ENCODE assay signal across 27 cellular contexts in genomic region chr10:114017266-114017665, GRCh38. TPM values are rescaled to one million over a fixed set of nuclear protein-coding genes. Genes with fewer than 3 reads are reported as not detected.
"Had no signal": no experiment of that assay in that cellular context is flagged by ENCODE, and none has a peak within 500 bp of the region (broad histone marks: within the 10 kb centered on the region; RNA-seq: fewer than 3 reads in every experiment).

No MANE protein-coding gene starts in this region.

- DNase-seq: activated CD4-positive, alpha-beta T cell treated with anti-CD3 and anti-CD28 coated beads for 4 hours; activated CD8-positive, alpha-beta memory T cell treated with anti-CD3 and anti-CD28 coated beads for 24 hours; activated effector memory CD4-positive, alpha-beta T cell treated with anti-CD3 and anti-CD28 coated beads, Interleukin-2, amount 50 U/mL, for 16 hours; activated naive CD4-positive, alpha-beta T cell treated with Interleukin-2 at 50 U/mL for 16 hours; activated naive CD8-positive, alpha-beta T cell treated with anti-CD3 and anti-CD28 coated beads, Interleukin-2, amount 50 U/mL, for 24 hours; activated T-cell treated with anti-CD3 and anti-CD28 coated beads, Interleukin-2, amount 50 U/mL, for 4 hours; amniotic stem cell; MG63; MV-4-11; NCI-H1105; NCI-H1436 treated with DMSO at 0.1 percent for 48 hours; NCI-H2029; NCI-H2107; NCI-H345; NCI-H510A; NCI-H526 treated with DMSO at 0.1 percent for 48 hours; NK-92 treated with Interleukin-12 subunit alpha and Interleukin-12 subunit beta, amount 100 ng/mL, for 24 hours; Peyer's patch; Right ventricle myocardium superior; SJCRH30; SK-N-SH had no signal

- H3K9me3 ChIP-seq: Peyer's patch, SK-N-SH had no signal

- H3K4me1 Mint-ChIP-seq: activated naive CD8-positive, alpha-beta T cell treated with anti-CD3 and anti-CD28 coated beads, Interleukin-2, amount 50 U/mL, for 24 hours; central memory CD8-positive, alpha-beta T cell had no signal

- H3K9me3 Mint-ChIP-seq: central memory CD8-positive, alpha-beta T cell had no signal

- ATAC-seq: activated CD4-positive, CD25-positive, alpha-beta regulatory T cell treated with anti-CD3 and anti-CD28 coated beads, Interleukin-2, amount 50 U/mL, for 24 hours; activated naive CD4-positive, alpha-beta T cell treated with anti-CD3 and anti-CD28 coated beads, Interleukin-2, amount 50 U/mL, for 72 hours; activated naive CD8-positive, alpha-beta T cell treated with anti-CD3 and anti-CD28 coated beads, Interleukin-2, amount 50 U/mL, for 24 hours; activated T-cell treated with anti-CD3 and anti-CD28 coated beads, Interleukin-2, amount 50 U/mL, for 4 hours had no signal

- H3K36me3 ChIP-seq: MG63, Peyer's patch, SJCRH30 had no signal

- H3K27ac Mint-ChIP-seq: activated naive CD4-positive, alpha-beta T cell treated with anti-CD3 and anti-CD28 coated beads, Interleukin-2, amount 50 U/mL, for 72 hours; activated naive CD8-positive, alpha-beta T cell treated with anti-CD3 and anti-CD28 coated beads, Interleukin-2, amount 50 U/mL, for 24 hours; brain; T-helper 1 cell treated with Interleukin-12 subunit alpha and Interleukin-12 subunit beta and Interleukin-4 antibody, amounts not matched to agents 30 μg/mL and 1 μg/mL, for 36 hours had no signal

- H3K4me3 Mint-ChIP-seq: activated naive CD8-positive, alpha-beta T cell treated with anti-CD3 and anti-CD28 coated beads, Interleukin-2, amount 50 U/mL, for 24 hours; activated T-cell treated with anti-CD3 and anti-CD28 coated beads, Interleukin-2, amount 50 U/mL, for 4 hours; brain; central memory CD8-positive, alpha-beta T cell; T-helper 1 cell treated with Interleukin-12 subunit alpha and Interleukin-12 subunit beta and Interleukin-4 antibody, amounts not matched to agents 30 μg/mL and 1 μg/mL, for 36 hours had no signal

- H3K27ac ChIP-seq: Peyer's patch, RWPE1, SJCRH30 had no signal

- H3K4me3 ChIP-seq: MG63, Peyer's patch, SJCRH30 had no signal

- H3K36me3 Mint-ChIP-seq: activated naive CD4-positive, alpha-beta T cell treated with anti-CD3 and anti-CD28 coated beads, Interleukin-2, amount 50 U/mL, for 72 hours; brain had no signal

- H3K27me3 ChIP-seq: Peyer's patch had no signal

- H3K4me1 ChIP-seq: Peyer's patch, SJCRH30 had no signal

RNA-seq across cellular contexts. Expression of gene ADRB1, which starts 26.4 kb away (rescaled TPM):
- total RNA-seq: activated naive CD4-positive, alpha-beta T cell treated with anti-CD3 and anti-CD28 coated beads, Interleukin-2, amount 50 U/mL, for 72 hours had no signal
